10 cellular contexts compared by ENCODE assay signal in genomic region chr4:67393699-67394281, GRCh38.
DNase-seq lines count a peak whose midpoint lies in the region; ATAC-seq, FAIRE-seq and TF ChIP-seq lines count a peak whose summit lies in the region.
"Had no signal": no experiment of that assay in that cellular context is flagged by ENCODE, and none has a peak within 500 bp of the region (broad histone marks: within the 10 kb centered on the region; RNA-seq: fewer than 3 reads in every experiment).

No MANE protein-coding gene starts in this region.

- no TSS peak for BruUV-seq in mammary epithelial cell (replicated peaks; lab: Mats Ljungman, UMichigan)

- H3K36me3 ChIP-seq in mammary epithelial cell (ENCODE audit: insufficient read depth, low read length): no peaks in the 10 kb centered on the region
- H3K36me3 ChIP-seq: SJCRH30 had no signal

- H3K4me1 ChIP-seq in mammary epithelial cell (ENCODE audit: insufficient read depth, low read length): no peaks in the 10 kb centered on the region
- H3K4me1 ChIP-seq: SJCRH30 had no signal

- no peaks in the 10 kb centered on the region for H3K79me2 ChIP-seq in mammary epithelial cell (ENCODE audit: insufficient read depth, low read length)

- H4K20me1 ChIP-seq in mammary epithelial cell (ENCODE audit: insufficient read depth, low read length): no peaks in the 10 kb centered on the region

- WGBS in mammary epithelial cell (ENCODE audit: low coverage, missing lambda C conversion rate): 33% methylated on average over 3 of the region's 3 CpGs

- DNase-seq in AG10803 (ENCODE audit: low read depth) (peak; percentile 47), NCI-H2171 (lab: John Stamatoyannopoulos, UW) (peak; percentile 10), mammary epithelial cell (peak; percentile 1), medulla oblongata (ENCODE audit: extremely low spot score) (peak; percentile 60), Right ventricle myocardium superior (no peak)
- DNase-seq in stimulated activated naive CD4-positive, alpha-beta T cell treated with Interleukin-2 at 50 U/mL for 16 hours (lab: John Stamatoyannopoulos, UW): no peak

- FAIRE-seq in G401.6 (lab: Jason Lieb, UNC): peak; percentile 95

- H3K9ac ChIP-seq in mammary epithelial cell (ENCODE audit: insufficient read depth, low read length): no peak overlapping the region

- H3K4me3 ChIP-seq in AG10803 (ENCODE audit: low read length): no peak overlapping the region
- H3K4me3 ChIP-seq in mammary epithelial cell (replicated peaks in 1 of 3; ENCODE audit: insufficient read depth in 1 of 3, low read depth in 2 of 3, low read length in 3 of 3): no peak overlapping the region
- H3K4me3 ChIP-seq: mucosa of descending colon, SJCRH30 had no signal

- H3K9me3 ChIP-seq in mammary epithelial cell (replicated peaks; ENCODE audit: insufficient read depth, low read length): no peaks in the 10 kb centered on the region
- H3K9me3 ChIP-seq: mucosa of descending colon, SJCRH30 had no signal

- no peak overlapping the region for H3K27ac ChIP-seq in mammary epithelial cell (ENCODE audit: insufficient read depth, low read depth, low read length)
- H3K27ac ChIP-seq: SJCRH30 had no signal

- ATAC-seq in GM19035 (IDR thresholded peaks at IDR 0.05; ENCODE audit: unreplicated experiment) (no peak), Right ventricle myocardium superior (ENCODE audit: poor library complexity) (no peak)
- ATAC-seq: mucosa of descending colon had no signal

- no peak overlapping the region for H3K4me2 ChIP-seq in mammary epithelial cell (ENCODE audit: insufficient read depth, low read depth, low read length)

- intact Hi-C loops in mammary epithelial cell (cut with micrococcal nuclease) (no loop called here), Right ventricle myocardium superior (cut with DNase I) (no loop called here)

- no peaks in the 10 kb centered on the region for H3K27me3 ChIP-seq in mammary epithelial cell (ENCODE audit: insufficient read depth, low read length)
- H3K27me3 ChIP-seq: SJCRH30 had no signal

- CTCF ChIA-PET in mammary epithelial cell (lab: Charles Lee; ENCODE audit: low non-redundant PET): no interaction called here

- dilution Hi-C loops in mammary epithelial cell (cut with HindIII; ENCODE audit: low sequenced_read_pairs): no loop called here

- no peak overlapping the region for H2AFZ ChIP-seq in mammary epithelial cell (ENCODE audit: low read depth, low read length)

- in situ Hi-C loops in mammary epithelial cell (cut with MboI; ENCODE audit: low sequenced_read_pairs in 2 of 2): no loop called here

- peak; percentile 66 for TF ChIP-seq CTCF in AG10803 (conservative IDR thresholded peaks at IDR 0.05; ENCODE audit: low read length)
- peak; percentile 55 to 67 for TF ChIP-seq CTCF in mammary epithelial cell (conservative IDR thresholded peaks at IDR 0.05 in 1 of 2, IDR thresholded peaks at IDR 0.05 in 1 of 2; ENCODE audit: extremely low read depth in 1 of 2, insufficient read depth in 1 of 2, low read depth in 1 of 2, low read length in 2 of 2)

Comparison
In these comparisons a context has a peak if more than half of its experiments do, and no peak if none do; other contexts are left out.
1. DNase-seq: peak in AG10803 (single experiment), NCI-H2171 (single experiment), mammary epithelial cell (single experiment) and medulla oblongata (single experiment); none in stimulated activated naive CD4-positive, alpha-beta T cell treated with Interleukin-2 at 50 U/mL for 16 hours (single experiment) and Right ventricle myocardium superior (single experiment).